Comparison of ENCODE assay signal across 9 cellular contexts in the genomic region with DNA sequence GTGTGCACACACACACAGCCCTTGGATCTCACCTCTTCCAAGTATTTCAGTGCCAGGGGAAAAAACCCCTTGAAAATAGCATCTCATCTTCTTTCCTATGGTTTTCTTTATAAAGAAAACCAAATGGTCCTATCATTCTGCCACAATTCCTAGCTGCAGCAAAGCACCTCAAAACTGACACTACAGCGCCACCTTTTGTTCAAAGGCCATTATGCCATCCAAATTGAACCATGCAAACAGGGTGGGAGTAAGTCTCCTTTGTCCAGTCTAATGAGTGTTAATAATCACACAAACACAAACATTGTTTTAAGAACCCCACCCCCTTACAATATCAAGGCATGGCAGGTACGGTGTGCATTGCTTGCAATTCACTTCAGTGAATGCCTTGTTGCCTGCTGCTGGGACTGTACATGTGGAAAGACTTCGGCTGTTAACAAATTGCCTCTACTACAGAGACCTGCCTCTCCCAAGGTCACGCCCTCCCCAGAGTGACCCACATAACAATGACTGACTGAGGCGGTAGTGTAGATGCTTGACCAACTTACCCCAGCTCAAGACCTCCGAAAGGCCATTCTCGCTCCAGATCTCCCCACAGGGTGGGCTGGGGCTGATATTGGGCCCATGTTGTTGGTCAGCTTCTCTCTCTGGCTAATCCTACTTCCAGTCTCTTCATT. TPM values are rescaled to one million over a fixed set of nuclear protein-coding genes. Genes with fewer than 3 reads are reported as not detected.
DNase-seq lines count a peak whose midpoint lies in the region; ATAC-seq, FAIRE-seq and TF ChIP-seq lines count a peak whose summit lies in the region.
"Had no signal": no experiment of that assay in that cellular context is flagged by ENCODE, and none has a peak within 500 bp of the region (broad histone marks: within the 10 kb centered on the region; RNA-seq: fewer than 3 reads in every experiment).

No MANE protein-coding gene starts in this region.

- CTCF ChIA-PET in K562 (lab: Yijun Ruan, JAX; ENCODE audit: low intra/inter-chr PET ratio) = interaction anchor here (0.7 to 2.0 kb wide), 3 partner anchors 19 to 1058 kb away, joined by 3 to 13 read pairs (median 3); no protein-coding TSS in a partner anchor

- H3K27me3 Mint-ChIP-seq in activated CD4-positive, alpha-beta T cell treated with anti-CD3 and anti-CD28 coated beads, Interleukin-2, amount 10 ng/mL, durations not matched to agents 24 days and 14 days = peaks cover 2% of the 10 kb centered on the region

- TF ChIP-seq EP300 in K562 (IDR thresholded peaks at IDR 0.05; ENCODE audit: low read length) = no peak

- in situ Hi-C loops in K562 (cut with MboI) = no loop called here

- H3K4me3 ChIP-seq in K562 = no peak overlapping the region

- no TSS peak for BruUV-seq in K562 (replicated peaks; lab: Mats Ljungman, UMichigan)

- no peaks in the 10 kb centered on the region; a peak in 1 of 5 replicates for H3K27me3 ChIP-seq in K562 (ENCODE audit: control insufficient read depth in 2 of 2, insufficient read depth in 2 of 2, low read length in 2 of 2)

- H3K4me3 Mint-ChIP-seq in activated CD4-positive, alpha-beta T cell treated with anti-CD3 and anti-CD28 coated beads, Interleukin-2, amount 10 ng/mL, durations not matched to agents 24 days and 14 days = no peak overlapping the region

- H2AFZ ChIP-seq in K562 (ENCODE audit: low read depth, low read length) = no peak overlapping the region

- DNase-seq in activated CD4-positive, alpha-beta T cell treated with anti-CD3 and anti-CD28 coated beads, Interleukin-2, amount 10 ng/mL, durations not matched to agents 24 days and 14 days = peak; percentile 76
- no peak for DNase-seq in activated CD4-positive, alpha-beta T cell treated with anti-CD3 and anti-CD28 coated beads for 4 hours
- DNase-seq in NCI-H1694 (lab: John Stamatoyannopoulos, UW) (peak; percentile 49), K562 (ENCODE audit: extremely low read depth in 1 of 4, low spot score in 3 of 4) (peak; percentile 53 to 61 (median 56)), medulla oblongata (ENCODE audit: extremely low spot score) (peak; percentile 80)
- no peak for DNase-seq in activated naive CD4-positive, alpha-beta T cell (lab: John Stamatoyannopoulos, UW)

- H3K9me3 ChIP-seq in K562 (replicated peaks; ENCODE audit: control insufficient read depth, insufficient read depth, low read depth, low read length) = no peaks in the 10 kb centered on the region

- H3K27ac ChIP-seq in K562 (ENCODE audit: extremely low read depth, low read depth, low read length) = no peak overlapping the region

- H3K9me1 ChIP-seq in K562 (ENCODE audit: control insufficient read depth, insufficient read depth, low read length) = no peaks in the 10 kb centered on the region

- ATAC-seq in GM21390 (IDR thresholded peaks at IDR 0.05; ENCODE audit: unreplicated experiment) (peak; percentile 47), K562 (peak; percentile 89), GM19452 (IDR thresholded peaks at IDR 0.05; ENCODE audit: unreplicated experiment) (no peak)

- no peak overlapping the region for H3K4me2 ChIP-seq in K562 (ENCODE audit: insufficient read depth, low read length)

- no peaks in the 10 kb centered on the region for H3K4me1 Mint-ChIP-seq in activated CD4-positive, alpha-beta T cell treated with anti-CD3 and anti-CD28 coated beads, Interleukin-2, amount 10 ng/mL, durations not matched to agents 24 days and 14 days

- H3K4me1 ChIP-seq in K562 (replicated peaks in 1 of 2; ENCODE audit: control insufficient read depth in 2 of 2, insufficient read depth in 2 of 2, low read length in 2 of 2) = no peaks in the 10 kb centered on the region

- peak; percentile 56 to 72 for TF ChIP-seq RAD21 in K562 (CRISPR knock-in tag; conservative IDR thresholded peaks at IDR 0.05 in 1 of 2, IDR thresholded peaks at IDR 0.05 in 1 of 2)

- no peaks in the 10 kb centered on the region for H4K20me1 ChIP-seq in K562 (replicated peaks; ENCODE audit: control insufficient read depth, insufficient read depth, low read length)

- FAIRE-seq in K562 (lab: Jason Lieb, UNC) = peak; percentile 91
- FAIRE-seq: colon had no signal

- H3K36me3 ChIP-seq in K562 (ENCODE audit: control insufficient read depth, insufficient read depth, low read length) = no peaks in the 10 kb centered on the region

- no peaks in the 10 kb centered on the region for H3K36me3 Mint-ChIP-seq in activated CD4-positive, alpha-beta T cell treated with anti-CD3 and anti-CD28 coated beads, Interleukin-2, amount 10 ng/mL, durations not matched to agents 24 days and 14 days (ENCODE audit: low read depth)

- no peak overlapping the region for H3K27ac Mint-ChIP-seq in activated CD4-positive, alpha-beta T cell treated with anti-CD3 and anti-CD28 coated beads, Interleukin-2, amount 10 ng/mL, durations not matched to agents 24 days and 14 days

- POLR2A ChIA-PET in K562 (lab: Yijun Ruan, JAX) = interaction anchor here (0.6 to 1.0 kb wide), 2 partner anchors 62 to 70 kb away, joined by 3 read pairs; no protein-coding TSS in a partner anchor

- no peaks in the 10 kb centered on the region for H3K9me3 Mint-ChIP-seq in activated CD4-positive, alpha-beta T cell treated with anti-CD3 and anti-CD28 coated beads, Interleukin-2, amount 10 ng/mL, durations not matched to agents 24 days and 14 days

- 9% methylated on average over 7 of the region's 7 CpGs for WGBS in K562 (ENCODE audit: insufficient coverage, low coverage, missing lambda C conversion rate)

- no peaks in the 10 kb centered on the region for H3K79me2 ChIP-seq in K562 (ENCODE audit: control insufficient read depth, insufficient read depth, low read length)

- no peak for TF ChIP-seq POLR2A in K562 (conservative IDR thresholded peaks at IDR 0.05)

- intact Hi-C loops in activated CD4-positive, alpha-beta T cell treated with anti-CD3 and anti-CD28 coated beads, Interleukin-2, amount 10 ng/mL, durations not matched to agents 24 days and 14 days (cut with micrococcal nuclease) = no loop called here
- intact Hi-C loops in K562 (cut with micrococcal nuclease) = loop anchor here (1.0 kb wide), 1 partner anchor 1058 kb away; no protein-coding TSS in a partner anchor

- peak; percentile 77 to 83 (median 77) for TF ChIP-seq CTCF in K562 (IDR thresholded peaks at IDR 0.05 in 2 of 3, conservative IDR thresholded peaks at IDR 0.05 in 1 of 3; ENCODE audit: insufficient read depth in 2 of 3, low read depth in 1 of 3, low read length in 3 of 3)

- H3K9ac ChIP-seq in K562 (ENCODE audit: insufficient read depth in 1 of 2, low read depth in 2 of 2, low read length in 2 of 2) = no peak overlapping the region

TF ChIP-seq in K562, 482 proteins besides CTCF, POLR2A, EP300 and RAD21:
- TF ChIP-seq EHMT2 (IDR thresholded peaks at IDR 0.05) (no peak), ZFP36 (IDR thresholded peaks at IDR 0.05; ENCODE audit: low read depth, low read length, partially characterized antibody) (no peak), SMC3 (conservative IDR thresholded peaks at IDR 0.05; ENCODE audit: insufficient read depth, low read depth, low read length) (0 out of 2 replicates have a peak, but pooled peaks have one; percentile 9)
- TF ChIP-seq, protein P1, sequence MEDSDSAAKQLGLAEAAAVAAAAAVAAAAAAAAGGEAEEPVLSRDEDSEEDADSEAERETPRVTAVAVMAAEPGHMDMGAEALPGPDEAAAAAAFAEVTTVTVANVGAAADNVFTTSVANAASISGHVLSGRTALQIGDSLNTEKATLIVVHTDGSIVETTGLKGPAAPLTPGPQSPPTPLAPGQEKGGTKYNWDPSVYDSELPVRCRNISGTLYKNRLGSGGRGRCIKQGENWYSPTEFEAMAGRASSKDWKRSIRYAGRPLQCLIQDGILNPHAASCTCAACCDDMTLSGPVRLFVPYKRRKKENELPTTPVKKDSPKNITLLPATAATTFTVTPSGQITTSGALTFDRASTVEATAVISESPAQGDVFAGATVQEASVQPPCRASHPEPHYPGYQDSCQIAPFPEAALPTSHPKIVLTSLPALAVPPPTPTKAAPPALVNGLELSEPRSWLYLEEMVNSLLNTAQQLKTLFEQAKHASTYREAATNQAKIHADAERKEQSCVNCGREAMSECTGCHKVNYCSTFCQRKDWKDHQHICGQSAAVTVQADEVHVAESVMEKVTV (CRISPR knock-in tag; IDR thresholded peaks at IDR 0.05) = peak; percentile 52; the same call in 1 of the 2 replicates

RNA-seq across cellular contexts. Expression of a gene that starts 31.7 kb away (rescaled TPM):
- total RNA-seq in activated CD4-positive, alpha-beta T cell treated with anti-CD3 and anti-CD28 coated beads, Interleukin-2, amount 10 ng/mL, durations not matched to agents 24 days and 14 days = not detected in 2 replicates
- 0.07 TPM in 1 of 2 replicates, not detected in the other for total RNA-seq in K562 (2011; cell fraction: chromatin; rRNA removed; ENCODE audit: low replicate concordance)
- under 0.01 and 0.13 TPM in 2 replicates for total RNA-seq in K562 (2011; cell fraction: nucleolus; rRNA removed)
- total RNA-seq in K562 (2011; cell fraction: nucleoplasm; rRNA removed) = 0.15 TPM in 2 replicates
- total RNA-seq in K562 (2014; rRNA removed) = not detected in 2 replicates
- total RNA-seq in K562 (2014; rRNA removed; fragmentation: Illumina TruSeq; extraction: Trizol) = not detected in 2 replicates
- total RNA-seq in K562 (2015; rRNA removed; fragmentation: Illumina TruSeq; extraction: Trizol) = not detected in 2 replicates
- not detected in 2 replicates for total RNA-seq in K562 (2021)
- 0.01 and 0.05 TPM in 2 replicates for polyA plus RNA-seq in K562 (2011; rRNA removed)
- polyA plus RNA-seq in K562 (2011; cell fraction: cytosol; rRNA removed) = 0.01 and 0.12 TPM in 2 replicates
- polyA plus RNA-seq in K562 (2011; cell fraction: nucleus; rRNA removed) = 0.04 and 0.08 TPM in 2 replicates
- polyA plus RNA-seq in K562 (2012) = 0.07 and 0.11 TPM in 2 replicates
- not detected in 2 replicates for polyA plus RNA-seq in K562 (2014; fragmentation: Illumina TruSeq; extraction: Trizol)
- not detected for polyA plus RNA-seq in K562 (2014; fragmentation: Nextera tagmentation; extraction: Ambion mirVana)
- not detected in 2 replicates for polyA plus RNA-seq in K562 (2014; rRNA removed)
- polyA minus RNA-seq in K562 (2011; rRNA and poly(A)+ RNA removed) = 0.09 TPM in 1 of 2 replicates, not detected in the other
- polyA minus RNA-seq in K562 (2011; cell fraction: cytosol; rRNA and poly(A)+ RNA removed) = 0.46 TPM in 1 of 2 replicates, not detected in the other
- 0.13 and 0.67 TPM in 2 replicates for polyA minus RNA-seq in K562 (2011; cell fraction: nucleus; rRNA and poly(A)+ RNA removed)

Comparison
In these comparisons a context has a peak if more than half of its experiments do, and no peak if none do; other contexts are left out.
1. DNase-seq: peak in activated CD4-positive, alpha-beta T cell treated with anti-CD3 and anti-CD28 coated beads, Interleukin-2, amount 10 ng/mL, durations not matched to agents 24 days and 14 days (single experiment), NCI-H1694 (single experiment), K562 (4 of 4) and medulla oblongata (single experiment); none in activated CD4-positive, alpha-beta T cell treated with anti-CD3 and anti-CD28 coated beads for 4 hours (0 of 2) and activated naive CD4-positive, alpha-beta T cell (0 of 4).